9 cellular contexts compared by ENCODE assay signal in the genomic region with DNA sequence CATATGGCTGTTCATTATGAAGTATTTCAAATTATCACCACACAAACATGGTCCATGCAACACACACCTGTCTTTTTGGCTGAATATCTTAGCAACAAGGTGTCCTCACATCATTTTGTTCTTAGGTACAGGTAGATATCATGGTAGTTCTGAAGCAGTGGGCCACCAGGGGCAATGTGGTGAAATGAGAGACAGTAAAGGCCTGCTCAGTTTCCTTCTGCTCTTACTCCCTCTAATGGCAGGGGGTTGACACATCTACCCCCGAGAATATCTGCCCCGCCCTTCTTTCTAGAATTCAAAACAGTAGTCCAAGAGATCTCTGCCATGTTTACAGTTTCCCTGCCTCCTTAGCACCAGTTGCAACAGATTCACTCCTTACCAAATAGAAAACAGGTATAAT.
DNase-seq lines count a peak whose midpoint lies in the region; ATAC-seq, FAIRE-seq and TF ChIP-seq lines count a peak whose summit lies in the region.
"Had no signal": no experiment of that assay in that cellular context is flagged by ENCODE, and none has a peak within 500 bp of the region (broad histone marks: within the 10 kb centered on the region; RNA-seq: fewer than 3 reads in every experiment).

No MANE protein-coding gene starts in this region.

- intact Hi-C loops in heart left ventricle (cut with DNase I): loop anchor here in 3 of 10 donors (10.0 kb wide), 1 partner anchor 205 kb away; no protein-coding TSS in a partner anchor

- H4K20me1 ChIP-seq in SU-DHL-6 (ENCODE audit: low read depth, low read length) (no peaks in the 10 kb centered on the region), keratinocyte (ENCODE audit: control insufficient read depth, extremely low read depth, insufficient read depth, low read length) (no peaks in the 10 kb centered on the region)

- no peaks in the 10 kb centered on the region for H3K36me3 ChIP-seq in SU-DHL-6 (ENCODE audit: low read length)
- H3K36me3 ChIP-seq in keratinocyte (ENCODE audit: control insufficient read depth in 2 of 2, extremely low read depth in 1 of 2, insufficient read depth in 2 of 2, low read length in 2 of 2): no peaks in the 10 kb centered on the region
- H3K36me3 ChIP-seq in heart left ventricle: no peaks in the 10 kb centered on the region

- H3F3A ChIP-seq in SU-DHL-6 (ENCODE audit: insufficient read depth): no peaks in the 10 kb centered on the region

- ATAC-seq in GM18517 (IDR thresholded peaks at IDR 0.05; ENCODE audit: unreplicated experiment) (peak; percentile 97), HG02840 (IDR thresholded peaks at IDR 0.05; ENCODE audit: low FRiP score, unreplicated experiment) (peak; percentile 92), heart left ventricle (no peak)

- no peaks in the 10 kb centered on the region for H3K9me1 ChIP-seq in keratinocyte (ENCODE audit: control insufficient read depth, extremely low read depth, insufficient read depth, low read length)

- H3K4me2 ChIP-seq in SU-DHL-6 (ENCODE audit: low read depth, low read length, poor library complexity, severe bottlenecking) (no peak overlapping the region), keratinocyte (ENCODE audit: control insufficient read depth, extremely low read depth, insufficient read depth, low read depth, low read length) (no peak overlapping the region)

- H3K79me2 ChIP-seq in SU-DHL-6 (ENCODE audit: insufficient read depth, low read length) (no peaks in the 10 kb centered on the region), keratinocyte (ENCODE audit: control insufficient read depth, insufficient read depth, low read length) (no peaks in the 10 kb centered on the region)

- TF ChIP-seq POLR2A in NB4 (IDR thresholded peaks at IDR 0.05; ENCODE audit: extremely low read depth, insufficient read length): no peak
- TF ChIP-seq POLR2A in heart left ventricle (IDR thresholded peaks at IDR 0.05): no peak

- no peaks in the 10 kb centered on the region for H3K9me2 ChIP-seq in SU-DHL-6 (replicated peaks; ENCODE audit: insufficient read depth, low read length)

- FAIRE-seq in keratinocyte (lab: Jason Lieb, UNC): peak; percentile 48
- FAIRE-seq: endometrium had no signal

- H2AFZ ChIP-seq in SU-DHL-6 (ENCODE audit: low read depth, low read length, severe bottlenecking) (no peak overlapping the region), keratinocyte (ENCODE audit: control insufficient read depth, low read length) (no peak overlapping the region)

- H3K27me3 ChIP-seq in SU-DHL-6 (ENCODE audit: low read length): no peaks in the 10 kb centered on the region
- no peaks in the 10 kb centered on the region for H3K27me3 ChIP-seq in keratinocyte (ENCODE audit: control insufficient read depth, extremely low read depth, insufficient read depth, low read length)
- no peaks in the 10 kb centered on the region for H3K27me3 ChIP-seq in heart left ventricle

- DNase-seq in A172 (ENCODE audit: low spot score) (peak; percentile 67), NB4 (ENCODE audit: low read depth) (peak; percentile 67), keratinocyte (ENCODE audit: low read depth, low spot score) (no peak), heart left ventricle (no peak)
- no peak for DNase-seq in activated naive CD4-positive, alpha-beta T cell (lab: John Stamatoyannopoulos, UW)

- no peak overlapping the region for H3K9ac ChIP-seq in SU-DHL-6 (ENCODE audit: low read length)
- H3K9ac ChIP-seq in keratinocyte (ENCODE audit: control insufficient read depth, extremely low read depth, insufficient read depth, low read length): no peak overlapping the region

- H3K4me1 ChIP-seq in keratinocyte (ENCODE audit: control insufficient read depth, extremely low read depth, insufficient read depth, low read length) (peaks cover 18% of the 10 kb centered on the region), heart left ventricle (no peaks in the 10 kb centered on the region)

- H3K4me3 ChIP-seq in NB4 (ENCODE audit: low read depth, low read length): no peak overlapping the region
- no peak overlapping the region for H3K4me3 ChIP-seq in SU-DHL-6 (ENCODE audit: insufficient read depth, low read length, poor library complexity, severe bottlenecking)
- H3K4me3 ChIP-seq in keratinocyte (ENCODE audit: control insufficient read depth in 2 of 3, extremely low read depth in 1 of 3, insufficient read depth in 2 of 3, low read depth in 1 of 3, low read length in 3 of 3): no peak overlapping the region
- H3K4me3 ChIP-seq in heart left ventricle: no peak overlapping the region

- H3K27ac ChIP-seq in SU-DHL-6 (ENCODE audit: low read depth, low read length) (no peak overlapping the region), keratinocyte (ENCODE audit: control insufficient read depth, insufficient read depth, low read length) (no peak overlapping the region), heart left ventricle (no peak overlapping the region)

- WGBS in heart left ventricle, 4 donors: 20 to 29% (median 25%) methylated on average over 2 of the region's 2 CpGs

- dilution Hi-C loops in keratinocyte (cut with MboI; ENCODE audit: extremely low pct_ligation_motif_present, low sequenced_read_pairs): no loop called here

- H3K9me3 ChIP-seq in SU-DHL-6 (ENCODE audit: insufficient read depth, low read length): no peaks in the 10 kb centered on the region
- no peaks in the 10 kb centered on the region for H3K9me3 ChIP-seq in keratinocyte (ENCODE audit: control insufficient read depth, low read depth, low read length)
- H3K9me3 ChIP-seq in heart left ventricle: no peaks in the 10 kb centered on the region

- TF ChIP-seq CTCF in NB4 (IDR thresholded peaks at IDR 0.05; ENCODE audit: low read depth, low read length) (peak; percentile 67), SU-DHL-6 (IDR thresholded peaks at IDR 0.05; ENCODE audit: insufficient read depth, low read length, poor library complexity, severe bottlenecking) (peak; percentile 97), keratinocyte (optimal IDR thresholded peaks at IDR 0.05 in 1 of 3, IDR thresholded peaks at IDR 0.05 in 1 of 3, conservative IDR thresholded peaks at IDR 0.05 in 1 of 3; ENCODE audit: extremely low read depth in 1 of 3, insufficient read depth in 2 of 3, low read length in 3 of 3) (peak; percentile 47 to 72 (median 71)), heart left ventricle (IDR thresholded peaks at IDR 0.05) (peak in 4 of 12 donors; percentile 10 to 33 (median 20))

Comparison
In these comparisons a context has a peak if more than half of its experiments do, and no peak if none do; other contexts are left out.
1. DNase-seq: peak in A172 (single experiment) and NB4 (single experiment); none in keratinocyte (single experiment), activated naive CD4-positive, alpha-beta T cell (0 of 4) and heart left ventricle (0 of 5).
2. ATAC-seq: peak in GM18517 (single experiment) and HG02840 (single experiment); none in heart left ventricle (0 of 4).